Comparison of ENCODE assay signal across 1 cellular context in the genomic region with DNA sequence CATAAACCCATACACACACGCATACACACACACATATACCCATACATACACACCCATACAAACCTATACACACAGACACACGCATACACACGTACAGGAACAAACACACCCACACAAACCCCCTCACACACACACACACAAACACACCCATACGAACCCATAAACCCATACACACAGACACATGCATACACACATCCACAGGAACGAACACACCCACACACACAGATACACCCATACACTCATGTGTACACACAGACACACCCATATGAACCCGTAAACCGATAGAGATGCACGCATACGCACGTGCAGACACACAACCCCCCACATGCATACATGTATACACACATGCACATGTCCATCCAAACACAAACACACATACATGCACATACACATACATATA.
TF ChIP-seq lines count a peak whose summit lies in the region.

No MANE protein-coding gene starts in this region.

TF ChIP-seq in HEK293, 187 proteins besides CTCF, POLR2A, EP300 and RAD21 (continued from another document):
- peak; percentile 47 for TF ChIP-seq KLF1 (tag by site-specific recombination; IDR thresholded peaks at IDR 0.05)
- TF ChIP-seq EGR2 (tag by site-specific recombination; IDR thresholded peaks at IDR 0.05; ENCODE audit: low read depth): peak; percentile 94
- TF ChIP-seq ZNF175 (tag by site-specific recombination; IDR thresholded peaks at IDR 0.05): 0 out of 2 replicates have a peak, but pooled peaks have one; percentile 35
- 0 out of 2 replicates have a peak, but pooled peaks have one; percentile 51 for TF ChIP-seq SALL2 (tag by site-specific recombination; IDR thresholded peaks at IDR 0.05; ENCODE audit: borderline replicate concordance)
